Comparison of ENCODE assay signal across 1 cellular context in the genomic region with DNA sequence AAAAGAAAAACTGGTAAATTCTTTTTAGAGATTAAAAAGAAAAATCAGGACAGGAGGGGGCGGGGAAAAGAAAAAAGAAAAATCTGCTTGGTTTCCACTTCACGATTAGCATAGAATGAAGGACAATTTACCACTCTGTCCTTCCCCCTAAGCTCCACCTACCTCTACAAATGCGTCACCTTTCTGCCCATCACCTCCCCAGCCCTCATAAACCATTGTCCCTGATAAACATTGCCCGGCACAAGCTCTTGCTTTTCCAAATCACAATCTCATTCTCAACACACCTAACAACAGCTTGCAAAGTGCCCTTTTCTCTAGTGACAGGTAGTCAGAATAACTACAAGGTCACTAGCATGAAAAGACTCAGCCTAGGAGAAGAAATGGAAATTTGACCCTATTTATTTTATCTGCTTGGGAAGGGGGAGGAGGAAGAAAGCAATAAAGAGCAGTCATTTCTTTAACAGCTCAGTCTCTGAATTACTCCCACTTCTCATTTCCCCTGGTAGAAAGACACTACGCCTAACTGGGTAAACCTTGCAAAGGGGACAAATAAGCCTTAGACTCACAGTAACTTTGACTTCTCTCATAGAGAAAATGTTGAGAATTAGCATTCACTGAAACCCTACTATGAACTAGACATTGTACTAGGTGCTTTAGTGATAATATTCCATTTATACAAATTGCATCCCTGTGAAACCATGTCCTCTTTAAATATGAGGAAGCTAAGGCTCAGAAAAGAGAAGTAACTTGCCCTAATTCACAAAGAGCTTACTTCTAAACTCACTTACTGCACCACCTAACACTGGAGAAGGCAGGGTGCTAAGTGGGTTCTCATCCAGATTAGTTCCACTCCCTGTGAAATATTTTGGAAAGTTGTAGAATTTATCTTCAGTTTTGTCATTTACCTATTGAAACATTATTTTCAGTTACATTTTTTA.
TF ChIP-seq lines count a peak whose summit lies in the region.

No MANE protein-coding gene starts in this region.

TF ChIP-seq in WTC11, 78 proteins besides CTCF, POLR2A, EP300 and RAD21 (continued from another document):
- TF ChIP-seq HMGA2 (CRISPR knock-in tag; IDR thresholded peaks at IDR 0.05) (no peak), ZNF263 (CRISPR knock-in tag; IDR thresholded peaks at IDR 0.05; ENCODE audit: low read depth) (no peak), PRRX2 (CRISPR knock-in tag; IDR thresholded peaks at IDR 0.05) (no peak), NFATC4 (CRISPR knock-in tag; IDR thresholded peaks at IDR 0.05) (no peak), KAT7 (CRISPR knock-in tag; IDR thresholded peaks at IDR 0.05; ENCODE audit: borderline replicate concordance) (no peak)
